ENCODE assay signal across 1 cellular context in genomic region chr1:46667782-46668760, GRCh38.
TF ChIP-seq lines count a peak whose summit lies in the region.

TSS of gene ATPAF1 (minus strand) at chr1:46668364. CDS start at chr1:46668322, 42 bp downstream.

TF ChIP-seq in H1, 55 proteins besides CTCF, POLR2A, EP300 and RAD21 (continued from another document):
- TF ChIP-seq CHD7 (IDR thresholded peaks at IDR 0.05; ENCODE audit: insufficient replicate concordance, low read length) (no peak), TAF7 (optimal IDR thresholded peaks at IDR 0.05; ENCODE audit: borderline replicate concordance, low read depth, low read length) (peak; percentile 51), HDAC2 (IDR thresholded peaks at IDR 0.05; ENCODE audit: borderline replicate concordance in 1 of 2, low read depth in 2 of 2, low read length in 2 of 2) (0 out of 4 replicates have a peak, but pooled peaks have one; percentile 20 to 23), FOSL1 (IDR thresholded peaks at IDR 0.05; ENCODE audit: insufficient read depth, low read depth, low read length) (0 out of 2 replicates have a peak, but pooled peaks have one; percentile 45), EZH2 (IDR thresholded peaks at IDR 0.05; ENCODE audit: low read depth, low read length, severe bottlenecking) (no peak), JUND (IDR thresholded peaks at IDR 0.05; ENCODE audit: low read length) (no peak), JUN (IDR thresholded peaks at IDR 0.05; ENCODE audit: low read depth, low read length) (no peak), POLR2AphosphoS5 (IDR thresholded peaks at IDR 0.05; ENCODE audit: low read depth, low read length) (peak; percentile 86), TBP (IDR thresholded peaks at IDR 0.05; ENCODE audit: low read depth, low read length) (peak; percentile 54), HDAC6 (IDR thresholded peaks at IDR 0.05; ENCODE audit: low read depth, low read length) (no peak), ASH2L (IDR thresholded peaks at IDR 0.05; ENCODE audit: low read length) (peak; percentile 62), KDM1A (IDR thresholded peaks at IDR 0.05; ENCODE audit: borderline replicate concordance, low read length) (no peak), PHF8 (conservative IDR thresholded peaks at IDR 0.05; ENCODE audit: low read depth, low read length) (peak; percentile 97), SIX5 (IDR thresholded peaks at IDR 0.05; ENCODE audit: low read depth, low read length) (no peak), CBX8 (IDR thresholded peaks at IDR 0.05; ENCODE audit: borderline replicate concordance, low read depth, low read length) (no peak), SUZ12 (IDR thresholded peaks at IDR 0.05; ENCODE audit: low read length) (no peak), NRF1 (IDR thresholded peaks at IDR 0.05; ENCODE audit: low read depth, low read length) (peak; percentile 43), RBBP5 (IDR thresholded peaks at IDR 0.05; ENCODE audit: borderline replicate concordance, low read depth, low read length) (0 out of 2 replicates have a peak, but pooled peaks have one; percentile 73), SRF (IDR thresholded peaks at IDR 0.05; ENCODE audit: low read depth, low read length) (no peak), KDM4A (IDR thresholded peaks at IDR 0.05; ENCODE audit: low read depth, low read length, severe bottlenecking) (peak; percentile 87), EGR1 (IDR thresholded peaks at IDR 0.05; ENCODE audit: borderline replicate concordance, low read depth, low read length) (peak; percentile 68; the same call in 1 of the 2 replicates), CHD2 (IDR thresholded peaks at IDR 0.05; ENCODE audit: low read length) (peak; percentile 81; the same call in 1 of the 2 replicates), E2F6 (IDR thresholded peaks at IDR 0.05) (peak; percentile 60; the same call in 1 of the 2 replicates), NANOG (IDR thresholded peaks at IDR 0.05; ENCODE audit: insufficient read depth, low read depth, low read length, poor library complexity, severe bottlenecking) (peak; percentile 7), TAF1 (IDR thresholded peaks at IDR 0.05; ENCODE audit: low read depth, low read length) (peak; percentile 91)
TF ChIP-seq in H1: peak in this region for 17.
